In the genomic region with DNA sequence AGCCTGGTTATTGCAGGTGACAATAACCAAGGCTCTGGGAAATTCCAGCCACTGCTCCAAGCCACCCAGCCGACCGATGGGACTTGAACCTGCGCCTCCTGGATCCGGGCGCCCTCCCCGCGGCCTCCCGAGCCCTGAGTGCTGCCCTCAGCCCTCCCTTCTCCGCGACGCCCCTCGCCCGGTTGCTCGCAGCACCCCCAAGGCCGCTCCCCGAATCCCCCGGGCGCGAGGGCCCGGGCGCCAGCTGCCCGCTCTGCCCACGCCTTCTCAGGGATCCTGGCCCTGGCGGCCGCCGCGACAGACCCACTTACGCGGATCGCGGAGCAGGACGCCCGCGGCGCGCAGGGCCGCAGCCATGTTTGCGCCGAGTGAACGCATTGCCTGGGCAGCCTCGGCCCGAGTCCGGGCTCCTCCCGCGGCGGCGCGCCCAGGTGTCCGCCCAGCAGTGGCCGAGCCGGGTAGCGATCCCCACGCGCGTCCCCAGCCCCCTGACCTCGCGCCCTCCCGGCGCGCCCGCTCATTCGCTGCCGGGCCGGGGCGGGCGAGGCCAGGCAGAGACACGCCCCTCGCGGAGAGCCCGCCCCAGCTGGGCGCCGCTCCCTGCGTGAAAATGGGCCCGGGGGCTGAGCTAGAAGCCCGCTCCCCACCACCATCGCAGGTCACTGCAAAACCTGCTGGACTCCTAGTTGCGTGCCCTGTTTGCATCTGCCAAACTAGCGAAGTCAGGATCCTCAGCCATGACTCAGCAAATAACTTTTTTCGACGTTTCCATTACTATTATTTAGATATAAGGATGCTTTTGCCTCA, we compare ENCODE assay signal across 8 cellular contexts. TPM values are rescaled to one million over a fixed set of nuclear protein-coding genes. Genes with fewer than 3 reads are reported as not detected.
DNase-seq lines count a peak whose midpoint lies in the region; ATAC-seq and TF ChIP-seq lines count a peak whose summit lies in the region.

Gene FECH (minus strand): TSS at position 460 of the 807 bp plus-strand sequence. CDS start 82 bp downstream, at position 378.

- ATAC-seq in GM21515 (IDR thresholded peaks at IDR 0.05; ENCODE audit: unreplicated experiment), result peak; percentile 96

- H3K27me3 ChIP-seq in DOHH2 (ENCODE audit: control insufficient read depth, low read length), result no peaks in the 10 kb centered on the region
- H3K27me3 ChIP-seq in suprapubic skin, result no peaks in the 10 kb centered on the region

- H3K9me2 ChIP-seq in DOHH2 (replicated peaks; ENCODE audit: control insufficient read depth, low read length), result no peaks in the 10 kb centered on the region

- intact Hi-C loops in activated naive CD4-positive, alpha-beta T cell treated with anti-CD3 and anti-CD28 coated beads for 36 hours (cut with micrococcal nuclease), result loop anchor here (1.0 to 10.0 kb wide), 3 partner anchors 35 to 949 kb away; partner anchors contain the start of genes NARS1, NEDD4L and TXNL1

- 2% methylated on average over 13 of the region's 80 CpGs for WGBS in suprapubic skin

- peaks cover 9% of the 10 kb centered on the region for H3K36me3 Mint-ChIP-seq in activated naive CD4-positive, alpha-beta T cell treated with anti-CD3 and anti-CD28 coated beads for 36 hours (ENCODE audit: low read depth)

- H3K27ac ChIP-seq in DOHH2 (ENCODE audit: low read depth, low read length) (no peak within 1 kb of the TSS), SK-N-MC (peak within 1 kb of the TSS; percentile 42; the same call in 1 of the 2 replicates), suprapubic skin (peak within 1 kb of the TSS; percentile 82)

- H3K4me1 ChIP-seq in DOHH2 (ENCODE audit: control insufficient read depth, low read length), result peaks cover 11% of the 10 kb centered on the region
- H3K4me1 ChIP-seq in suprapubic skin, result peaks cover 14% of the 10 kb centered on the region

- peak within 1 kb of the TSS; percentile 83 for H3K4me3 Mint-ChIP-seq in activated naive CD4-positive, alpha-beta T cell treated with anti-CD3 and anti-CD28 coated beads for 36 hours

- H3K27ac Mint-ChIP-seq in activated naive CD4-positive, alpha-beta T cell treated with anti-CD3 and anti-CD28 coated beads for 36 hours, result peak within 1 kb of the TSS; percentile 56

- H3K9ac ChIP-seq in SK-N-MC (ENCODE audit: insufficient read length), result peak within 1 kb of the TSS; percentile 80

- no peaks in the 10 kb centered on the region for H3K9me3 Mint-ChIP-seq in activated naive CD4-positive, alpha-beta T cell treated with anti-CD3 and anti-CD28 coated beads for 36 hours

- H3K4me1 Mint-ChIP-seq in activated naive CD4-positive, alpha-beta T cell treated with anti-CD3 and anti-CD28 coated beads for 36 hours (ENCODE audit: low read depth), result peaks cover 20% of the 10 kb centered on the region

- H3K36me3 ChIP-seq in DOHH2 (ENCODE audit: control insufficient read depth, low read length) (no peaks in the 10 kb centered on the region), SK-N-MC (ENCODE audit: insufficient read depth, low read length) (no peaks in the 10 kb centered on the region), suprapubic skin (no peaks in the 10 kb centered on the region)

- H3F3A ChIP-seq in DOHH2 (ENCODE audit: control insufficient read depth, insufficient read depth), result no peaks in the 10 kb centered on the region

- no peaks in the 10 kb centered on the region for H3K27me3 Mint-ChIP-seq in activated naive CD4-positive, alpha-beta T cell treated with anti-CD3 and anti-CD28 coated beads for 36 hours (ENCODE audit: low read depth)

- CTCF ChIA-PET in activated naive CD4-positive, alpha-beta T cell treated with anti-CD3 and anti-CD28 coated beads for 36 hours (lab: Charles Lee), result no interaction called here

- H3K4me2 ChIP-seq in DOHH2 (ENCODE audit: low read length), result peak within 1 kb of the TSS; percentile 68

- H3K4me3 ChIP-seq in DOHH2 (ENCODE audit: low read length), result peak within 1 kb of the TSS; percentile 79
- H3K4me3 ChIP-seq in SK-N-MC, result peak within 1 kb of the TSS; percentile 84
- peak within 1 kb of the TSS; percentile 75 for H3K4me3 ChIP-seq in suprapubic skin

- no peak for TF ChIP-seq EP300 in suprapubic skin (IDR thresholded peaks at IDR 0.05)

- TF ChIP-seq POLR2A in suprapubic skin (IDR thresholded peaks at IDR 0.05), result peak in 1 of 2 donors; percentile 58

- DNase-seq in HuH-7.5 (ENCODE audit: low spot score), result peak; percentile 56
- no peak for DNase-seq in SK-N-MC (ENCODE audit: low read depth, low spot score)
- peak; percentile 58 for DNase-seq in activated naive CD4-positive, alpha-beta T cell treated with anti-CD3 and anti-CD28 coated beads for 36 hours
- DNase-seq in germinal center (ENCODE audit: low spot score), result peak; percentile 76
- peak; percentile 77 for DNase-seq in occipital lobe (lab: John Stamatoyannopoulos, UW)
- peak; percentile 85 to 89 for DNase-seq in suprapubic skin (ENCODE audit: low spot score in 2 of 2)

- H4K20me1 ChIP-seq in DOHH2 (ENCODE audit: control insufficient read depth, insufficient read depth, low read depth, low read length), result no peaks in the 10 kb centered on the region

- TF ChIP-seq CTCF in DOHH2 (IDR thresholded peaks at IDR 0.05; ENCODE audit: low read depth, low read length, poor library complexity, severe bottlenecking) (no peak), suprapubic skin (IDR thresholded peaks at IDR 0.05) (no peak)

- no peaks in the 10 kb centered on the region for H3K79me2 ChIP-seq in DOHH2 (ENCODE audit: control insufficient read depth, low read length)

- H3K9me3 ChIP-seq in DOHH2 (ENCODE audit: control insufficient read depth, insufficient read depth, low read length) (no peaks in the 10 kb centered on the region), SK-N-MC (ENCODE audit: low read depth, low read length) (no peaks in the 10 kb centered on the region), suprapubic skin (no peaks in the 10 kb centered on the region)

RNA-seq across cellular contexts. Expression of gene FECH, which starts in this region (rescaled TPM):
- 10 to 100 TPM; 18.8 to 19.2 TPM for total RNA-seq in activated naive CD4-positive, alpha-beta T cell treated with anti-CD3 and anti-CD28 coated beads for 36 hours
- total RNA-seq in occipital lobe (24.3 TPM), suprapubic skin (10 to 100 TPM; 22.8 to 40.8 (median 29.2) TPM)
